Comparison of ENCODE assay signal across 8 cellular contexts in the genomic region with DNA sequence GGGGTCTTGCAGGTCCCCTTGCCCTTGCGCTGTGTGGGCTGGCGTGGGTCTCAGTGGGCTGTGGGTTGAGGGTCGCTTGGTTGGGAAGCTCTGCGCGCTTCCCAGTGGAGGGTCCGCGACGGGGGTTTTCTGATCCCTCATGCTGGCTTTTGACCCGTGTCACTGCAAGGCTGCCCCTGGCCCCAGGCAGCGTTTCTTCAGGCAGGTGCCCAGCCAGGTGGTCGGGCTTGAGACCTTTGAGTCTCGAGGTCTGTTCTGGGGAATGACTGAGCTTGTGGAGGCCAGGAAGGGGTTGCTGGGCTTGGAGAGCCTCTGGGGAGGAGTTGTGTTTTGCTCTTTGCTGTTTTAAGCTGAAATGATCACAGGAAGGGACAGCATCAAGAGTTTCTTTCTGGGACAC. TPM values are rescaled to one million over a fixed set of nuclear protein-coding genes. Genes with fewer than 3 reads are reported as not detected.
A peak's percentile ranks its signal among the peaks of the same experiment; 100 is the strongest.
DNase-seq lines count a peak whose midpoint lies in the region; ATAC-seq and TF ChIP-seq lines count a peak whose summit lies in the region.

No MANE protein-coding gene starts in this region.

- peak overlapping the region; percentile 73 for H3K4me3 Mint-ChIP-seq in activated CD4-positive, alpha-beta T cell treated with anti-CD3 and anti-CD28 coated beads for 36 hours

- peaks cover 99% of the 10 kb centered on the region for H3K79me2 ChIP-seq in mammary epithelial cell (ENCODE audit: insufficient read depth, low read length)

- H3K4me3 ChIP-seq in mammary epithelial cell (replicated peaks in 1 of 3; ENCODE audit: insufficient read depth in 1 of 3, low read depth in 2 of 3, low read length in 3 of 3) (no peak overlapping the region), lower lobe of right lung (peak overlapping the region; percentile 64)

- no TSS peak for BruUV-seq in mammary epithelial cell (replicated peaks; lab: Mats Ljungman, UMichigan)

- H3K36me3 ChIP-seq in mammary epithelial cell (ENCODE audit: insufficient read depth, low read length) (no peaks in the 10 kb centered on the region), lower lobe of right lung (no peaks in the 10 kb centered on the region)

- H3K9me3 ChIP-seq in mammary epithelial cell (replicated peaks; ENCODE audit: insufficient read depth, low read length) (no peaks in the 10 kb centered on the region), lower lobe of right lung (no peaks in the 10 kb centered on the region)

- no peak for DNase-seq in activated CD4-positive, alpha-beta T cell treated with anti-CD3 and anti-CD28 coated beads for 36 hours
- no peak for DNase-seq in activated CD4-positive, alpha-beta T cell treated with anti-CD3 and anti-CD28 coated beads, Interleukin-2, amount 50 U/mL, for 1 hour
- no peak for DNase-seq in mammary epithelial cell
- no peak for DNase-seq in lower lobe of right lung
- DNase-seq in GF-D8 (lab: John Stamatoyannopoulos, UW): no peak
- DNase-seq in NCI-H69 (lab: John Stamatoyannopoulos, UW): no peak

- H3K27me3 ChIP-seq in mammary epithelial cell (ENCODE audit: insufficient read depth, low read length) (no peaks in the 10 kb centered on the region), lower lobe of right lung (ENCODE audit: low read depth) (no peaks in the 10 kb centered on the region)

- peaks cover 32% of the 10 kb centered on the region for H3K36me3 Mint-ChIP-seq in activated CD4-positive, alpha-beta T cell treated with anti-CD3 and anti-CD28 coated beads for 36 hours (ENCODE audit: low read depth)

- intact Hi-C loops in activated CD4-positive, alpha-beta T cell treated with anti-CD3 and anti-CD28 coated beads for 36 hours (cut with DNase I, micrococcal nuclease): loop anchor here in 1 of 2 experiments (2.0 to 5.0 kb wide), 3 partner anchors 57 to 149 kb away; no protein-coding TSS in a partner anchor
- intact Hi-C loops in mammary epithelial cell (cut with micrococcal nuclease) (loop anchor here (5.0 kb wide), 1 partner anchor 84 kb away; no protein-coding TSS in a partner anchor), lower lobe of right lung (cut with DNase I) (no loop called here)

- ATAC-seq in activated CD4-positive, alpha-beta T cell treated with anti-CD3 and anti-CD28 coated beads for 36 hours: no peak
- ATAC-seq in lower lobe of right lung (no peak), HG02852 (IDR thresholded peaks at IDR 0.05; ENCODE audit: unreplicated experiment) (no peak)

- H3K27me3 Mint-ChIP-seq in activated CD4-positive, alpha-beta T cell treated with anti-CD3 and anti-CD28 coated beads for 36 hours: no peaks in the 10 kb centered on the region

- peak overlapping the region; percentile 90 for H3K27ac Mint-ChIP-seq in activated CD4-positive, alpha-beta T cell treated with anti-CD3 and anti-CD28 coated beads for 36 hours

- peaks cover 55% of the 10 kb centered on the region for H3K4me1 ChIP-seq in mammary epithelial cell (ENCODE audit: insufficient read depth, low read length)
- H3K4me1 ChIP-seq in lower lobe of right lung: peaks cover 88% of the 10 kb centered on the region

- H3K4me2 ChIP-seq in mammary epithelial cell (ENCODE audit: insufficient read depth, low read depth, low read length): peak overlapping the region; percentile 87

- H3K9me3 Mint-ChIP-seq in activated CD4-positive, alpha-beta T cell treated with anti-CD3 and anti-CD28 coated beads for 36 hours (ENCODE audit: low read depth): no peaks in the 10 kb centered on the region

- no peak overlapping the region for H3K9ac ChIP-seq in mammary epithelial cell (ENCODE audit: insufficient read depth, low read length)

- dilution Hi-C loops in mammary epithelial cell (cut with HindIII; ENCODE audit: low sequenced_read_pairs): no loop called here

- in situ Hi-C loops in mammary epithelial cell (cut with MboI; ENCODE audit: low sequenced_read_pairs in 2 of 2): no loop called here

- POLR2A ChIA-PET in activated CD4-positive, alpha-beta T cell treated with anti-CD3 and anti-CD28 coated beads for 36 hours (lab: Charles Lee): interaction anchor here (0.8 to 1.8 kb wide), 2 partner anchors 65 to 68 kb away, joined by 4 to 6 read pairs; no protein-coding TSS in a partner anchor

- CTCF ChIA-PET in activated CD4-positive, alpha-beta T cell treated with anti-CD3 and anti-CD28 coated beads for 36 hours (lab: Charles Lee): interaction anchor here (0.7 to 1.9 kb wide), 6 partner anchors 26 to 298 kb away, joined by 3 to 9 read pairs (median 4); partner anchors contain the start of gene FAAP20
- CTCF ChIA-PET in mammary epithelial cell (lab: Charles Lee; ENCODE audit: low non-redundant PET): no interaction called here

- 57% methylated on average over 10 of the region's 12 CpGs for WGBS in mammary epithelial cell (ENCODE audit: low coverage, missing lambda C conversion rate)

- peaks cover 55% of the 10 kb centered on the region for H3K4me1 Mint-ChIP-seq in activated CD4-positive, alpha-beta T cell treated with anti-CD3 and anti-CD28 coated beads for 36 hours

- no peak for TF ChIP-seq CTCF in mammary epithelial cell (conservative IDR thresholded peaks at IDR 0.05 in 1 of 2, IDR thresholded peaks at IDR 0.05 in 1 of 2; ENCODE audit: extremely low read depth in 1 of 2, insufficient read depth in 1 of 2, low read depth in 1 of 2, low read length in 2 of 2)
- no peak for TF ChIP-seq CTCF in lower lobe of right lung (IDR thresholded peaks at IDR 0.05)

- H4K20me1 ChIP-seq in mammary epithelial cell (ENCODE audit: insufficient read depth, low read length): peaks cover 18% of the 10 kb centered on the region

- H2AFZ ChIP-seq in mammary epithelial cell (ENCODE audit: low read depth, low read length): no peak overlapping the region

- H3K27ac ChIP-seq in mammary epithelial cell (ENCODE audit: insufficient read depth, low read depth, low read length) (no peak overlapping the region), lower lobe of right lung (peak overlapping the region; percentile 89), temporal lobe (ENCODE audit: low read depth, low read length) (peak overlapping the region; percentile 69)

RNA-seq across cellular contexts. Expression of gene SKI, which starts 5.3 kb away (rescaled TPM):
- total RNA-seq in activated CD4-positive, alpha-beta T cell treated with anti-CD3 and anti-CD28 coated beads for 36 hours: 10 to 100 TPM; 28.7 to 34.0 TPM
- total RNA-seq in mammary epithelial cell (10 to 100 TPM; 27.2 to 47.8 TPM), lower lobe of right lung (90.0 TPM), temporal lobe (26.1 TPM)
- polyA plus RNA-seq in mammary epithelial cell: 10.5 TPM
- 34.8 TPM for polyA minus RNA-seq in mammary epithelial cell

RNA-seq across cellular contexts. Expression of gene FAAP20, which starts 38.9 kb away (rescaled TPM):
- 10 to 100 TPM; 69.7 to 84.4 TPM for total RNA-seq in activated CD4-positive, alpha-beta T cell treated with anti-CD3 and anti-CD28 coated beads for 36 hours
- 10 to 100 TPM; 13.5 to 70.9 TPM for total RNA-seq in mammary epithelial cell
- polyA plus RNA-seq in mammary epithelial cell: 11.8 TPM
- polyA minus RNA-seq in mammary epithelial cell: 5.4 TPM
- total RNA-seq in lower lobe of right lung: 50.9 TPM
- 24.6 TPM for total RNA-seq in temporal lobe
